ENCODE assay signal across 7 cellular contexts in genomic region chr16:75265911-75266701, GRCh38. TPM values are rescaled to one million over a fixed set of nuclear protein-coding genes. Genes with fewer than 3 reads are reported as not detected.
DNase-seq lines count a peak whose midpoint lies in the region; ATAC-seq and TF ChIP-seq lines count a peak whose summit lies in the region.

No MANE protein-coding gene starts in this region.

- TF ChIP-seq EP300 in SK-N-SH (IDR thresholded peaks at IDR 0.05; ENCODE audit: borderline replicate concordance in 1 of 2, low read depth in 1 of 2, low read length in 1 of 2) (0 out of 4 replicates have a peak, but pooled peaks of 1 of the 2 experiments have one; percentile 8), transverse colon (IDR thresholded peaks at IDR 0.05; ENCODE audit: low read depth) (no peak)

- H3K9me2 ChIP-seq in SK-N-SH = no peaks in the 10 kb centered on the region

- H3K27me3 ChIP-seq in SK-N-SH (ENCODE audit: insufficient read depth) (no peaks in the 10 kb centered on the region), transverse colon (no peaks in the 10 kb centered on the region)

- peaks cover 28 to 58% of the 10 kb centered on the region in 2 experiments for H3K4me1 ChIP-seq in SK-N-SH (ENCODE audit: control insufficient read depth in 1 of 2, insufficient read depth in 2 of 2, low read depth in 1 of 2, low read length in 1 of 2)
- H3K4me1 ChIP-seq in mesodermal cell (ENCODE audit: control insufficient read depth, insufficient read depth, low read length, poor library complexity, severe bottlenecking) = peaks cover 49% of the 10 kb centered on the region
- H3K4me1 ChIP-seq in transverse colon = peaks cover 48 to 61% (median 54%) of the 10 kb centered on the region in 4 donors

- ATAC-seq in GM19438 (IDR thresholded peaks at IDR 0.05; ENCODE audit: low read depth, unreplicated experiment) (peak; percentile 62), HG03442 (IDR thresholded peaks at IDR 0.05; ENCODE audit: unreplicated experiment) (peak; percentile 65)

- peaks cover 56% of the 10 kb centered on the region for H3K79me2 ChIP-seq in SK-N-SH (ENCODE audit: insufficient read depth)

- H3K27ac ChIP-seq in SK-N-SH (ENCODE audit: low read depth in 2 of 2, low read length in 1 of 2) (peak overlapping the region; percentile 58 to 92; a peak in 3 of 4 replicates), mesodermal cell (ENCODE audit: low read depth, low read length, severe bottlenecking) (peak overlapping the region; percentile 53), transverse colon (peak overlapping the region; percentile 85 to 93 (median 90))

- H3K36me3 ChIP-seq in SK-N-SH (replicated peaks in 1 of 2; ENCODE audit: control insufficient read depth in 1 of 2, insufficient read depth in 2 of 2, low read length in 1 of 2) (peaks cover 5 to 10% of the 10 kb centered on the region in 2 experiments), mesodermal cell (ENCODE audit: control insufficient read depth, insufficient read depth, low read length) (peaks cover 35% of the 10 kb centered on the region), transverse colon (no peaks in the 10 kb centered on the region)

- peaks cover 3% of the 10 kb centered on the region for H3F3A ChIP-seq in SK-N-SH (replicated peaks; ENCODE audit: insufficient read depth)

- peaks cover 37% of the 10 kb centered on the region for H4K20me1 ChIP-seq in SK-N-SH (ENCODE audit: insufficient read depth)

- peak; percentile 87 for DNase-seq in ELR (ENCODE audit: low read depth)
- DNase-seq in SK-N-SH = peak; percentile 99
- DNase-seq in epidermal melanocyte (ENCODE audit: insufficient read length, low spot score) = peak; percentile 97
- DNase-seq in transverse colon = peak; percentile 86

- H3K4me3 ChIP-seq in SK-N-SH (ENCODE audit: low read depth in 2 of 2, low read length in 1 of 2) (peak overlapping the region; percentile 92 to 95), mesodermal cell (ENCODE audit: extremely low read depth, insufficient read depth, low read length, poor library complexity, severe bottlenecking) (peak overlapping the region; percentile 96), transverse colon (peak overlapping the region; percentile 77 to 93 (median 85))

- CTCF ChIA-PET in SK-N-SH (lab: Yijun Ruan, JAX) = interaction anchor here (0.8 to 1.4 kb wide), 4 partner anchors 15 to 119 kb away, joined by 3 to 5 read pairs (median 4); no protein-coding TSS in a partner anchor

- H3K9ac ChIP-seq in SK-N-SH = peak overlapping the region; percentile 100

- H3K4me2 ChIP-seq in SK-N-SH = peak overlapping the region; percentile 93

- TF ChIP-seq CTCF in SK-N-SH (IDR thresholded peaks at IDR 0.05) (no peak), transverse colon (IDR thresholded peaks at IDR 0.05) (no peak)

- in situ Hi-C loops in transverse colon (cut with MboI; ENCODE audit: low pct_ligation_motif_present in 1 of 4, low pct_unique_long_range_greater_than_20kb in 1 of 4, low sequenced_read_pairs in 3 of 4) = no loop called here

- H2AFZ ChIP-seq in SK-N-SH (ENCODE audit: low read depth) = peak overlapping the region; percentile 93

- peak; percentile 27 for TF ChIP-seq POLR2A in transverse colon (IDR thresholded peaks at IDR 0.05)

- H3K9me3 ChIP-seq in SK-N-SH (no peaks in the 10 kb centered on the region), mesodermal cell (ENCODE audit: control insufficient read depth, low read length) (no peaks in the 10 kb centered on the region), transverse colon (no peaks in the 10 kb centered on the region)

- 38% methylated on average over 16 of the region's 62 CpGs for WGBS in SK-N-SH (ENCODE audit: low lambda C conversion rate)
- WGBS in mesodermal cell (ENCODE audit: insufficient coverage in 2 of 2), 2 experiments = 14% methylated on average over 49 to 60 of the region's 62 CpGs
- 30% methylated on average over 19 of the region's 62 CpGs; no CpG with 5 or more reads in 1 of the 2 donors for WGBS in transverse colon (ENCODE audit: low coverage in 1 of 2), 2 donors

- intact Hi-C loops in transverse colon (cut with DNase I; ENCODE audit: low total_unique reads) = no loop called here

- POLR2A ChIA-PET in SK-N-SH (lab: Yijun Ruan, JAX) = no interaction called here

- peak; percentile 34 for TF ChIP-seq RAD21 in SK-N-SH (IDR thresholded peaks at IDR 0.05; ENCODE audit: low read length)

TF ChIP-seq in SK-N-SH, 30 proteins besides CTCF, POLR2A, EP300 and RAD21:
- peak; percentile 64; the same call in 1 of the 2 replicates for TF ChIP-seq POLR2AphosphoS5 (IDR thresholded peaks at IDR 0.05; ENCODE audit: low read depth, low read length)
- no peak for TF ChIP-seq REST (IDR thresholded peaks at IDR 0.05; ENCODE audit: low read depth, low read length)
- no peak for TF ChIP-seq RCOR1 (IDR thresholded peaks at IDR 0.05; ENCODE audit: low read length)
- TF ChIP-seq NFIC (IDR thresholded peaks at IDR 0.05; ENCODE audit: borderline replicate concordance) = 0 out of 2 replicates have a peak, but pooled peaks have one; percentile 9
- TF ChIP-seq CHD2 (IDR thresholded peaks at IDR 0.05; ENCODE audit: low read length, partially characterized antibody) = peak; percentile 59
- no peak for TF ChIP-seq SMC3 (IDR thresholded peaks at IDR 0.05; ENCODE audit: low read depth, low read length)
- 0 out of 2 replicates have a peak, but pooled peaks have one; percentile 26 for TF ChIP-seq MAX (IDR thresholded peaks at IDR 0.05; ENCODE audit: low read depth)
- peak; percentile 62 for TF ChIP-seq TAF1 (IDR thresholded peaks at IDR 0.05; ENCODE audit: borderline replicate concordance, low read depth, low read length)
- peak; percentile 42; the same call in 1 of the 2 replicates for TF ChIP-seq MXI1 (IDR thresholded peaks at IDR 0.05; ENCODE audit: low read depth, low read length)
- peak; percentile 89 for TF ChIP-seq NRF1 (IDR thresholded peaks at IDR 0.05; ENCODE audit: low read depth, low read length)
- no peak for TF ChIP-seq ELF1 (IDR thresholded peaks at IDR 0.05)

RNA-seq across cellular contexts. Expression of gene BCAR1, which starts 14.7 kb away (rescaled TPM):
- 29.2 and 45.1 TPM in 2 replicates for polyA plus RNA-seq in SK-N-SH (2012; rRNA removed)
- 18.4 and 30.6 TPM in 2 replicates for polyA plus RNA-seq in SK-N-SH (2012; cell fraction: cytosol; rRNA removed)
- polyA plus RNA-seq in SK-N-SH (2012; cell fraction: nucleus; rRNA removed) = 120 and 189 TPM in 2 replicates
- 122 TPM for polyA plus RNA-seq in mesodermal cell (2013, experiment 1 of 2)
- polyA plus RNA-seq in mesodermal cell (2013, experiment 2 of 2) = 83.0 TPM
- 100 to 1,000 TPM; 125 to 201 (median 154) TPM for total RNA-seq in transverse colon

RNA-seq across cellular contexts. Expression of gene CTRB1, which starts 47.3 kb away (rescaled TPM):
- not detected in 2 replicates for polyA plus RNA-seq in SK-N-SH (2012; rRNA removed)
- polyA plus RNA-seq in SK-N-SH (2012; cell fraction: cytosol; rRNA removed) = not detected in 2 replicates
- not detected in 2 replicates for polyA plus RNA-seq in SK-N-SH (2012; cell fraction: nucleus; rRNA removed)
- not detected for polyA plus RNA-seq in mesodermal cell (2013, experiment 1 of 2)
- polyA plus RNA-seq in mesodermal cell (2013, experiment 2 of 2) = not detected
- not detected for total RNA-seq in transverse colon

RNA-seq across cellular contexts. Expression of gene CTRB2, which starts 59.1 kb away (rescaled TPM):
- polyA plus RNA-seq in SK-N-SH (2012; rRNA removed) = not detected in 2 replicates
- polyA plus RNA-seq in SK-N-SH (2012; cell fraction: cytosol; rRNA removed) = not detected in 2 replicates
- 0.04 TPM in 1 of 2 replicates, not detected in the other for polyA plus RNA-seq in SK-N-SH (2012; cell fraction: nucleus; rRNA removed)
- not detected for polyA plus RNA-seq in mesodermal cell (2013, experiment 1 of 2)
- not detected for polyA plus RNA-seq in mesodermal cell (2013, experiment 2 of 2)
- not detected for total RNA-seq in transverse colon

Comparison
In these comparisons a context has a peak if more than half of its experiments do, and no peak if none do; other contexts are left out.
1. Peak in every context shown above with its lines: DNase-seq, ATAC-seq, H3K4me3 ChIP-seq and H3K27ac ChIP-seq.